ENCODE assay signal across 1 cellular context in the genomic region with DNA sequence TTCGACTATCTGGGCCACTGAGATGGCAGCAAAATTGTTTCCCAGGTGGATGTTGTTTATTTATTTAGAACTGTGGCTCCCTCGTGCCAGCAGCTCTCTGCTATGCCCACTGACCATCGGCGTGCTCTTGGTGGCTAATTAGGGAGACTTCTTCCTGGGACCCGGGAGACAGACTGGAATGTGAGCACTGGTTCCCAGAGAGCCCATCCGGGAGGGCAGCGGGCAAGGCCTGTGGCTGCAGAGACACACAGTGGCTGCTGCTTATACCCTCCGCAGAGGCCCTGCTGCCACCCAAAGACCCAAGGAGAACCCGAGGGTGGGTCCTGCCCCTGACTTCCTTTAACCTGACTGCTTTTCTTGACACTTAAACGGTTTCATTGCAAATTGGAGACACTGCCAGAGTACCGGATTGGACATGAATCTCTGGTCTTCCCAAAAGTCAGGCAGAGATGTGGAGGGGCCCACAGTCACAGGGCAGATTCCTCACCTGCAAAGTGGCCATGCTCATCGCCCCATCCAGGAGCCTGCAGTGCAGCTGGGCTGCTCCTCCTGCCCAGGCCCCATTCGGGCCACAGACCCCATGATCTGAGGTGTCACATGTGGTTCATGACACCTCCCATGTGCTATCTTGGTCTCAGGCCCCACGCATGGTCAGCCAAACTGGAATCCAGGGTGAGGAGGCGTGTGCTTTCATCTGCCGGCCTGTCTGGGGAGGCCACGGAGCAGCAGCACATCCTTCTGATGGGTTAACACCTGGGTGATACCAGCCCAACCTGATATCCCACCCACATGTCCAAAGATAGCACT.
TF ChIP-seq lines count a peak whose summit lies in the region.

No MANE protein-coding gene starts in this region.

TF ChIP-seq in K562, 482 proteins besides CTCF, POLR2A, EP300 and RAD21 (continued from another document and continues in another):
- TF ChIP-seq USF1 (CRISPR knock-in tag; IDR thresholded peaks at IDR 0.05) (peak; percentile 57), PCBP1 (IDR thresholded peaks at IDR 0.05; ENCODE audit: low read depth, low read length, poor library complexity, severe bottlenecking) (no peak), TSHZ1 (CRISPR knock-in tag; IDR thresholded peaks at IDR 0.05) (no peak), ZNF586 (CRISPR knock-in tag; conservative IDR thresholded peaks at IDR 0.05) (no peak), FOXA1 (IDR thresholded peaks at IDR 0.05; ENCODE audit: borderline replicate concordance) (no peak), TCFL5 (CRISPR knock-in tag; conservative IDR thresholded peaks at IDR 0.05) (no peak), MGA (IDR thresholded peaks at IDR 0.05) (peak; percentile 84), ZNF239 (CRISPR knock-in tag; IDR thresholded peaks at IDR 0.05) (no peak), ZNF384 (IDR thresholded peaks at IDR 0.05; ENCODE audit: low read depth, low read length) (no peak), POLR2G (IDR thresholded peaks at IDR 0.05; ENCODE audit: low read depth, low read length) (peak; percentile 57), BRCA1 (IDR thresholded peaks at IDR 0.05) (no peak), BRCA1 (CRISPR knock-in tag; IDR thresholded peaks at IDR 0.05) (no peak), ZBTB26 (CRISPR knock-in tag; IDR thresholded peaks at IDR 0.05) (no peak), SRSF1 (IDR thresholded peaks at IDR 0.05; ENCODE audit: low read depth, low read length) (no peak), L3MBTL2 (IDR thresholded peaks at IDR 0.05) (peak; percentile 76), E2F6 (IDR thresholded peaks at IDR 0.05; ENCODE audit: borderline replicate concordance in 1 of 2, extremely low read depth in 1 of 2, insufficient read depth in 1 of 2, insufficient read length in 1 of 2, low read depth in 1 of 2, low read length in 1 of 2, poor library complexity in 1 of 2, severe bottlenecking in 1 of 2) (peak; percentile 27 to 47), TFAM (CRISPR knock-in tag; conservative IDR thresholded peaks at IDR 0.05) (no peak), ZBTB17 (CRISPR knock-in tag; IDR thresholded peaks at IDR 0.05) (0 out of 2 replicates have a peak, but pooled peaks have one; percentile 40), FOXP1 (CRISPR knock-in tag; IDR thresholded peaks at IDR 0.05) (0 out of 2 replicates have a peak, but pooled peaks have one; percentile 7), SIN3A (IDR thresholded peaks at IDR 0.05; ENCODE audit: borderline replicate concordance in 2 of 2, control insufficient read depth in 1 of 2, low read depth in 2 of 2, low read length in 2 of 2) (no peak), ZNF24 (IDR thresholded peaks at IDR 0.05) (no peak), NR4A1 (CRISPR knock-in tag; IDR thresholded peaks at IDR 0.05) (peak; percentile 87), NR4A1 (tag; IDR thresholded peaks at IDR 0.05) (no peak)
- TF ChIP-seq, protein P1, sequence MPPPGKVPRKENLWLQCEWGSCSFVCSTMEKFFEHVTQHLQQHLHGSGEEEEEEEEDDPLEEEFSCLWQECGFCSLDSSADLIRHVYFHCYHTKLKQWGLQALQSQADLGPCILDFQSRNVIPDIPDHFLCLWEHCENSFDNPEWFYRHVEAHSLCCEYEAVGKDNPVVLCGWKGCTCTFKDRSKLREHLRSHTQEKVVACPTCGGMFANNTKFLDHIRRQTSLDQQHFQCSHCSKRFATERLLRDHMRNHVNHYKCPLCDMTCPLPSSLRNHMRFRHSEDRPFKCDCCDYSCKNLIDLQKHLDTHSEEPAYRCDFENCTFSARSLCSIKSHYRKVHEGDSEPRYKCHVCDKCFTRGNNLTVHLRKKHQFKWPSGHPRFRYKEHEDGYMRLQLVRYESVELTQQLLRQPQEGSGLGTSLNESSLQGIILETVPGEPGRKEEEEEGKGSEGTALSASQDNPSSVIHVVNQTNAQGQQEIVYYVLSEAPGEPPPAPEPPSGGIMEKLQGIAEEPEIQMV (tag; conservative IDR thresholded peaks at IDR 0.05; ENCODE audit: low read depth): no peak
- TF ChIP-seq, protein P2, sequence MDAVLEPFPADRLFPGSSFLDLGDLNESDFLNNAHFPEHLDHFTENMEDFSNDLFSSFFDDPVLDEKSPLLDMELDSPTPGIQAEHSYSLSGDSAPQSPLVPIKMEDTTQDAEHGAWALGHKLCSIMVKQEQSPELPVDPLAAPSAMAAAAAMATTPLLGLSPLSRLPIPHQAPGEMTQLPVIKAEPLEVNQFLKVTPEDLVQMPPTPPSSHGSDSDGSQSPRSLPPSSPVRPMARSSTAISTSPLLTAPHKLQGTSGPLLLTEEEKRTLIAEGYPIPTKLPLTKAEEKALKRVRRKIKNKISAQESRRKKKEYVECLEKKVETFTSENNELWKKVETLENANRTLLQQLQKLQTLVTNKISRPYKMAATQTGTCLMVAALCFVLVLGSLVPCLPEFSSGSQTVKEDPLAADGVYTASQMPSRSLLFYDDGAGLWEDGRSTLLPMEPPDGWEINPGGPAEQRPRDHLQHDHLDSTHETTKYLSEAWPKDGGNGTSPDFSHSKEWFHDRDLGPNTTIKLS (IDR thresholded peaks at IDR 0.05; ENCODE audit: borderline replicate concordance, low read depth): no peak
- TF ChIP-seq, protein P3, sequence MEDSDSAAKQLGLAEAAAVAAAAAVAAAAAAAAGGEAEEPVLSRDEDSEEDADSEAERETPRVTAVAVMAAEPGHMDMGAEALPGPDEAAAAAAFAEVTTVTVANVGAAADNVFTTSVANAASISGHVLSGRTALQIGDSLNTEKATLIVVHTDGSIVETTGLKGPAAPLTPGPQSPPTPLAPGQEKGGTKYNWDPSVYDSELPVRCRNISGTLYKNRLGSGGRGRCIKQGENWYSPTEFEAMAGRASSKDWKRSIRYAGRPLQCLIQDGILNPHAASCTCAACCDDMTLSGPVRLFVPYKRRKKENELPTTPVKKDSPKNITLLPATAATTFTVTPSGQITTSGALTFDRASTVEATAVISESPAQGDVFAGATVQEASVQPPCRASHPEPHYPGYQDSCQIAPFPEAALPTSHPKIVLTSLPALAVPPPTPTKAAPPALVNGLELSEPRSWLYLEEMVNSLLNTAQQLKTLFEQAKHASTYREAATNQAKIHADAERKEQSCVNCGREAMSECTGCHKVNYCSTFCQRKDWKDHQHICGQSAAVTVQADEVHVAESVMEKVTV (CRISPR knock-in tag; IDR thresholded peaks at IDR 0.05): 0 out of 2 replicates have a peak, but pooled peaks have one; percentile 19
